In the genomic region with DNA sequence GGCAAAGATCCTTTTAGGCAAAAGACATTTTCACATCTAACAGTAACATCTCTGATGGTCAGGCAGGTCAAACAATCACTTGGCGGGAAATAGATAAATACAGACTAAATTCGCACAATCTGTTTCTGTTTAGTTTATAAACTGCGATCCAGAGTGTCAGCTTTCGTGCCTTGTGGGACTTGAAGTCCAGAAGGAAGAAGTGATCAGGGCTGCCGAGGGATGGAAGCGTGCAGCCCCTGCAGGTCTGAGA, we compare ENCODE assay signal across 8 cellular contexts. TPM values are rescaled to one million over a fixed set of nuclear protein-coding genes. Genes with fewer than 3 reads are reported as not detected.
A peak's percentile ranks its signal among the peaks of the same experiment; 100 is the strongest.
DNase-seq lines count a peak whose midpoint lies in the region; ATAC-seq, FAIRE-seq and TF ChIP-seq lines count a peak whose summit lies in the region.

No MANE protein-coding gene starts in this region.

- H3K4me3 ChIP-seq in PC-9 (peak overlapping the region; percentile 90; the same call in 1 of the 2 replicates), epithelial cell of proximal tubule (ENCODE audit: low read depth, low read length) (peak overlapping the region; percentile 94), pancreas (peak overlapping the region; percentile 57 to 96 (median 80))

- ATAC-seq in pancreas (no peak), HG02610 (IDR thresholded peaks at IDR 0.05; ENCODE audit: unreplicated experiment) (no peak), GM21786 (IDR thresholded peaks at IDR 0.05; ENCODE audit: unreplicated experiment) (no peak)

- intact Hi-C loops in Calu3 (cut with micrococcal nuclease; ENCODE audit: unreplicated experiment) (loop anchor here (1.0 to 5.0 kb wide), 2 partner anchors 17 to 241 kb away; a partner anchor contains a TSS), PC-9 (cut with micrococcal nuclease; ENCODE audit: unreplicated experiment) (loop anchor here (1.0 to 5.0 kb wide), 3 partner anchors 17 to 779 kb away; a partner anchor contains a TSS), pancreas (cut with DNase I) (no loop called here)

- no peaks in the 10 kb centered on the region for H4K20me1 ChIP-seq in PC-9 (ENCODE audit: insufficient read depth)

- POLR2A ChIA-PET in PC-9 (lab: Charles Lee; ENCODE audit: unreplicated experiment), result interaction anchor here (0.6 to 0.7 kb wide), 5 partner anchors 17 to 953 kb away, joined by 3 to 7 read pairs (median 3); a partner anchor contains a TSS

- peak overlapping the region; percentile 91 for H3K4me2 ChIP-seq in PC-9

- BruUV-seq in Calu3 (replicated peaks; lab: Mats Ljungman, UMichigan) (TSS peak; percentile 44), PC-9 (replicated peaks; lab: Mats Ljungman, UMichigan) (no TSS peak)

- H3K27ac Mint-ChIP-seq in Calu3 (ENCODE audit: unreplicated experiment), result peak overlapping the region; percentile 77

- H3K9me3 Mint-ChIP-seq in Calu3 (ENCODE audit: low read depth, unreplicated experiment), result no peaks in the 10 kb centered on the region

- H3K4me1 Mint-ChIP-seq in Calu3 (ENCODE audit: low read depth, unreplicated experiment), result peaks cover 11% of the 10 kb centered on the region

- H3K4me1 ChIP-seq in PC-9 (replicated peaks; ENCODE audit: insufficient read depth), result peaks cover 8% of the 10 kb centered on the region
- H3K4me1 ChIP-seq in pancreas, result peaks cover 0 to 5% (median 0%) of the 10 kb centered on the region in 3 donors

- FAIRE-seq in pancreas (lab: Jason Lieb, UNC), result no peak

- CTCF ChIA-PET in Calu3 (lab: Charles Lee), result interaction anchor here (1.0 kb wide), 1 partner anchor 244 kb away, joined by 3 read pairs; no protein-coding TSS in a partner anchor
- CTCF ChIA-PET in PC-9 (lab: Charles Lee), result interaction anchor here (0.5 kb wide), 1 partner anchor 12 kb away, joined by 3 read pairs; no protein-coding TSS in a partner anchor

- H3K27me3 ChIP-seq in PC-9 (ENCODE audit: insufficient read depth, low read depth) (no peaks in the 10 kb centered on the region), pancreas (no peaks in the 10 kb centered on the region)

- TF ChIP-seq CTCF in Calu3 (IDR thresholded peaks at IDR 0.05; ENCODE audit: unreplicated experiment) (no peak), PC-9 (conservative IDR thresholded peaks at IDR 0.05) (no peak), epithelial cell of proximal tubule (conservative IDR thresholded peaks at IDR 0.05; ENCODE audit: low read depth, low read length) (no peak), pancreas (IDR thresholded peaks at IDR 0.05) (no peak)

- H3K9me3 ChIP-seq in PC-9 (ENCODE audit: insufficient read depth, low read depth), result no peaks in the 10 kb centered on the region
- H3K9me3 ChIP-seq in pancreas, result no peaks in the 10 kb centered on the region

- peak overlapping the region; percentile 78 for H3K4me3 Mint-ChIP-seq in Calu3 (ENCODE audit: low read depth, unreplicated experiment)

- H3K36me3 Mint-ChIP-seq in Calu3 (ENCODE audit: insufficient read depth, unreplicated experiment), result peaks cover 28% of the 10 kb centered on the region

- no peaks in the 10 kb centered on the region for H3F3A ChIP-seq in PC-9 (ENCODE audit: insufficient read depth, low read depth)

- no peaks in the 10 kb centered on the region for H3K36me3 ChIP-seq in PC-9 (ENCODE audit: low read depth)
- H3K36me3 ChIP-seq in pancreas, result no peaks in the 10 kb centered on the region

- peaks cover 14% of the 10 kb centered on the region for H3K79me2 ChIP-seq in PC-9 (ENCODE audit: low read depth)

- H3K27me3 Mint-ChIP-seq in Calu3 (ENCODE audit: unreplicated experiment), result no peaks in the 10 kb centered on the region

- peak overlapping the region; percentile 66; the same call in 1 of the 2 replicates for H2AFZ ChIP-seq in PC-9

- WGBS in pancreas, 2 donors, result 0 to 1% methylated on average over 6 of the region's 6 CpGs

- no peaks in the 10 kb centered on the region for H3K9me2 ChIP-seq in PC-9 (ENCODE audit: insufficient read depth)

- DNase-seq in Calu3 (no peak), PC-9 (no peak), epithelial cell of proximal tubule (ENCODE audit: low read depth) (no peak), pancreas (no peak), ecto neural progenitor cell (ENCODE audit: low spot score) (no peak)
- no peak for DNase-seq in stimulated activated CD4-positive, alpha-beta T cell treated with anti-CD3 and anti-CD28 coated beads, Interleukin-4, amount 100 ng/mL, for 4 hours

- H3K27ac ChIP-seq in PC-9, result no peak overlapping the region
- H3K27ac ChIP-seq in pancreas, result peak overlapping the region in 2 of 4 donors; percentile 95 to 99

RNA-seq across cellular contexts. Expression of a gene that starts 0.2 kb away (rescaled TPM):
- 10.5 and 10.6 TPM in 2 replicates for total RNA-seq in Calu3 (2022)
- total RNA-seq in PC-9 (2021), result 5.7 and 8.0 TPM in 2 replicates
- total RNA-seq in epithelial cell of proximal tubule, result 3.7 and 5.2 TPM in 2 replicates
- 1 to 10 TPM; 1.5 to 3.7 (median 2.0) TPM for total RNA-seq in pancreas
- polyA plus RNA-seq in pancreas, result 1 to 10 TPM; 1.5 to 3.8 TPM

RNA-seq across cellular contexts. Expression of a gene that starts 16.8 kb away (rescaled TPM):
- total RNA-seq in Calu3 (2022) (28.2 and 28.3 TPM in 2 replicates), PC-9 (2021) (30.0 and 36.7 TPM in 2 replicates), epithelial cell of proximal tubule (14.3 and 19.5 TPM in 2 replicates), pancreas (10 to 100 TPM; 27.0 to 35.4 (median 29.5) TPM)
- polyA plus RNA-seq in pancreas, result 10 to 100 TPM; 16.0 to 19.7 TPM

Comparison
In these comparisons a context has a peak if more than half of its experiments do, and no peak if none do; other contexts are left out.
1. intact Hi-C loops: an anchor here in Calu3 (1.0 to 5.0 kb wide) and PC-9 (1.0 to 5.0 kb wide); none called in pancreas.